Comparison of ENCODE assay signal across 8 cellular contexts in the genomic region with DNA sequence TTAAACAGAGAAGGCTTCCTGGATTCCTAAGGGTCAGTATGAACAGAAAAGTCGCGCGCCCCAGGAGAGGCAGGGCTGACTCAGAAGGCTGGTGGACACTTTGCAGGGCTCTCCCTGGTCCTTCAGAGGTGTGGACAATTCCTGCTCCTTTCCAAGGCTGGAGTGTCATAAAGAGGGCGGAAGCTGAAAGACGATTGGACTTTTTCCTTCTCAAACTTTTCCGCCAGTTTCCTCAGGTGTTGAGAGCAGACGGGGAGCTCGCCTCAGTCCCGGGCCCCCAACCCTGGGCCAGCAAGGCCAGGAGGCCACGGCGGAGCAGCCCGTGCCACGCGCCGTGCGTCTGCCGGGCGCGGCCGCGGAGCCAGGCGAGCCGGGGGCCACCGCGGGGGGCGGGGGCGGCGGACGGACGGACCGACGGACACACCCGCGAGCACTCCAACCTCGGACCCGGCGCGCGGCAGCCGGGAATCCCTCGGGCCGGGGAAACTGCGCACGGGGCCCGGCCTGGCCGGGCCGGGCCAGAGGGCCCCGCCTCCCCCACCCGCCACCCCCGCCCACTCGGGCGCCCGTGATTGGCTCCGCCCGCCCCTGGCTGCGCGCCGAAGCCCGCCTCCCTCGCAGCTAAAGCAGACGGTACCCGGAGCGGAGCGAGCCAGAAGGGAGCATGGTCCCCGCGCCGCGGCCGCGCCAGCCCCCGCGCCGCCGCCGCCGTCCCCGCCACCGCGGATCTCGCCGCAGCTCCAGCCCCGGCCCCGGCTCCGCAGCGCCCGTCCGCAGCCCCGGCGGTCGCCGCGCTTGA. TPM values are rescaled to one million over a fixed set of nuclear protein-coding genes. Genes with fewer than 3 reads are reported as not detected.
DNase-seq lines count a peak whose midpoint lies in the region; ATAC-seq and TF ChIP-seq lines count a peak whose summit lies in the region.

A gene (plus strand): TSS at position 629 of the 799 bp plus-strand sequence. CDS start 177,018 bp downstream, outside the sequence.

- no peak for TF ChIP-seq CTCF in type B pancreatic cell (conservative IDR thresholded peaks at IDR 0.05)

- H4K8ac ChIP-seq in trophoblast cell (ENCODE audit: low read depth, low read length) = peak within 1 kb of the TSS; percentile 63

- peak within 1 kb of the TSS; percentile 76 for H2BK120ac ChIP-seq in trophoblast cell (ENCODE audit: insufficient read depth, low read length, poor library complexity)

- peak within 1 kb of the TSS; percentile 63 for H3K18ac ChIP-seq in trophoblast cell (ENCODE audit: low read length)

- H3K36me3 ChIP-seq in SJCRH30 (peaks cover 10% of the 10 kb centered on the region; the same call in 1 of the 2 replicates), trophoblast cell (ENCODE audit: control insufficient read depth in 1 of 2, insufficient read depth in 2 of 2, low read length in 2 of 2) (no peaks in the 10 kb centered on the region)

- no peak within 1 kb of the TSS for H2AK5ac ChIP-seq in trophoblast cell (ENCODE audit: low read length)

- peak within 1 kb of the TSS; percentile 67 for H3K9ac ChIP-seq in trophoblast cell (ENCODE audit: low read length)

- no CpG with 5 or more reads among the region's 92 CpGs for WGBS in trophoblast cell (ENCODE audit: extremely low coverage, insufficient coverage, insufficient read length)

- peak within 1 kb of the TSS; percentile 30 for H2AFZ ChIP-seq in trophoblast cell (ENCODE audit: insufficient read depth, low read length, poor library complexity)

- peak within 1 kb of the TSS; percentile 85 for H3K4me3 Mint-ChIP-seq in type B pancreatic cell

- intact Hi-C loops in Right ventricle myocardium superior (cut with DNase I) = no loop called here

- H2BK12ac ChIP-seq in trophoblast cell (ENCODE audit: low read length) = peak within 1 kb of the TSS; percentile 17

- peak within 1 kb of the TSS; percentile 72 for H4K91ac ChIP-seq in trophoblast cell (ENCODE audit: low read depth, low read length)

- peak within 1 kb of the TSS; percentile 72 for H3K14ac ChIP-seq in trophoblast cell (ENCODE audit: low read length)

- peaks cover 63% of the 10 kb centered on the region for H3K27me3 Mint-ChIP-seq in type B pancreatic cell

- H3K27ac ChIP-seq in SJCRH30 (peak within 1 kb of the TSS; percentile 40; the same call in 1 of the 2 replicates), trophoblast cell (ENCODE audit: low read depth, low read length) (peak within 1 kb of the TSS; percentile 48)

- H3K4me3 ChIP-seq in SJCRH30 = peak within 1 kb of the TSS; percentile 93
- H3K4me3 ChIP-seq in trophoblast cell (ENCODE audit: low read depth, low read length) = peak within 1 kb of the TSS; percentile 87

- H3K4me2 ChIP-seq in trophoblast cell (ENCODE audit: low read length) = peak within 1 kb of the TSS; percentile 96

- H3K27ac Mint-ChIP-seq in activated naive CD4-positive, alpha-beta T cell treated with anti-CD3 and anti-CD28 coated beads, Interleukin-2, amount 50 U/mL, for 72 hours = no peak within 1 kb of the TSS
- H3K27ac Mint-ChIP-seq in type B pancreatic cell = peak within 1 kb of the TSS; percentile 66

- peak within 1 kb of the TSS; percentile 67 for H2BK5ac ChIP-seq in trophoblast cell (ENCODE audit: low read depth, low read length, poor library complexity)

- peaks cover 0 to 6% of the 10 kb centered on the region in 2 donors for H3K36me3 Mint-ChIP-seq in activated naive CD4-positive, alpha-beta T cell treated with anti-CD3 and anti-CD28 coated beads, Interleukin-2, amount 50 U/mL, for 72 hours
- peaks cover 6% of the 10 kb centered on the region for H3K36me3 Mint-ChIP-seq in type B pancreatic cell

- H3K4me1 ChIP-seq in SJCRH30 (peaks cover 39% of the 10 kb centered on the region), trophoblast cell (ENCODE audit: control insufficient read depth in 1 of 2, insufficient read depth in 2 of 2, low read length in 2 of 2) (peaks cover 12 to 26% of the 10 kb centered on the region in 2 experiments)

- DNase-seq in COR-L47 (lab: John Stamatoyannopoulos, UW) (peak; percentile 28), SJCRH30 (peak; percentile 86), Right ventricle myocardium superior (peak; percentile 92), trophoblast cell (peak; percentile 61 to 83), type B pancreatic cell (ENCODE audit: extremely low spot score, unreplicated experiment) (peak; percentile 82)
- DNase-seq in activated naive CD4-positive, alpha-beta T cell treated with anti-CD3 and anti-CD28 coated beads, Interleukin-2, amount 50 U/mL, for 72 hours (ENCODE audit: low spot score in 2 of 2) = peak; percentile 67 to 79

- peaks cover 25% of the 10 kb centered on the region for H3K4me1 Mint-ChIP-seq in type B pancreatic cell (ENCODE audit: unreplicated experiment)

- no peaks in the 10 kb centered on the region for H3K27me3 ChIP-seq in SJCRH30
- peaks cover 19% of the 10 kb centered on the region for H3K27me3 ChIP-seq in trophoblast cell (ENCODE audit: insufficient read depth, low read length)

- H3K9me3 ChIP-seq in SJCRH30 (replicated peaks) (no peaks in the 10 kb centered on the region), trophoblast cell (ENCODE audit: insufficient read depth, low read depth, low read length) (peaks cover 8% of the 10 kb centered on the region)

- H3K4ac ChIP-seq in trophoblast cell (ENCODE audit: low read depth, low read length) = peak within 1 kb of the TSS; percentile 19

- ATAC-seq in GM19452 (IDR thresholded peaks at IDR 0.05; ENCODE audit: unreplicated experiment) (peak; percentile 55), HG03521 (IDR thresholded peaks at IDR 0.05; ENCODE audit: unreplicated experiment) (peak; percentile 57), Right ventricle myocardium superior (ENCODE audit: poor library complexity) (peak; percentile 86)
- peak; percentile 66 to 78 for ATAC-seq in activated naive CD4-positive, alpha-beta T cell treated with anti-CD3 and anti-CD28 coated beads, Interleukin-2, amount 50 U/mL, for 72 hours

- no peaks in the 10 kb centered on the region for H3K9me3 Mint-ChIP-seq in activated naive CD4-positive, alpha-beta T cell treated with anti-CD3 and anti-CD28 coated beads, Interleukin-2, amount 50 U/mL, for 72 hours
- H3K9me3 Mint-ChIP-seq in type B pancreatic cell = no peaks in the 10 kb centered on the region

- H3K23ac ChIP-seq in trophoblast cell (ENCODE audit: low read length) = no peak within 1 kb of the TSS

- H3K79me1 ChIP-seq in trophoblast cell (ENCODE audit: low read length) = peaks cover 6% of the 10 kb centered on the region

- peaks cover 5% of the 10 kb centered on the region for H3K79me2 ChIP-seq in trophoblast cell (ENCODE audit: control insufficient read depth, insufficient read depth, low read length, poor library complexity)

- no peak within 1 kb of the TSS for H4K12ac ChIP-seq in trophoblast cell (ENCODE audit: low read depth, low read length)

RNA-seq across cellular contexts. Expression of the gene that starts here (rescaled TPM):
- total RNA-seq in SJCRH30 (2014; rRNA removed; shearing (Covaris generic)) = 30.8 and 34.1 TPM in 2 replicates
- total RNA-seq in activated naive CD4-positive, alpha-beta T cell treated with anti-CD3 and anti-CD28 coated beads, Interleukin-2, amount 50 U/mL, for 72 hours = 1 to 10 TPM; 1.2 to 4.7 TPM
- total RNA-seq in Right ventricle myocardium superior = 0.65 TPM
- polyA plus RNA-seq in trophoblast cell (2013) = 6.9 and 7.0 TPM in 2 replicates
- total RNA-seq in type B pancreatic cell (ENCODE audit: low replicate concordance) = 14.6 and 24.1 TPM in 2 replicates

Comparison
In these comparisons a context has a peak if more than half of its experiments do, and no peak if none do; other contexts are left out.
1. Peak in every context shown above with its lines: DNase-seq, ATAC-seq, H3K4me3 ChIP-seq and H3K27ac ChIP-seq.
2. Peak in DNase-seq and ATAC-seq in Right ventricle myocardium superior; RNA of the gene not detected or under 1 TPM.
3. DNase-seq: peak in every context shown above with its lines; median percentile 92 in Right ventricle myocardium superior; 86 in SJCRH30; 82 in type B pancreatic cell; 73 in activated naive CD4-positive, alpha-beta T cell treated with anti-CD3 and anti-CD28 coated beads, Interleukin-2, amount 50 U/mL, for 72 hours; 72 in trophoblast cell; 28 in COR-L47.